In genomic region chr11:64715756-64716470, GRCh38 we compare ENCODE assay signal across 21 cellular contexts. TPM values are rescaled to one million over a fixed set of nuclear protein-coding genes. Genes with fewer than 3 reads are reported as not detected.
DNase-seq lines count a peak whose midpoint lies in the region; ATAC-seq and TF ChIP-seq lines count a peak whose summit lies in the region.
"Had no signal": no experiment of that assay in that cellular context is flagged by ENCODE, and none has a peak within 500 bp of the region (broad histone marks: within the 10 kb centered on the region; RNA-seq: fewer than 3 reads in every experiment).

No MANE protein-coding gene starts in this region.

- H3K27ac Mint-ChIP-seq in brain = peak overlapping the region in 4 of 5 experiments; percentile 85 to 97 (median 90)

- H3K14ac ChIP-seq in IMR-90 (replicated peaks; ENCODE audit: low read depth, low read length) (no peak overlapping the region), neuronal stem cell (ENCODE audit: low read length) (no peak overlapping the region)

- peaks cover 89% of the 10 kb centered on the region for H3K27me3 ChIP-seq in IMR-90 (ENCODE audit: control insufficient read depth, insufficient read depth, low read length)
- H3K27me3 ChIP-seq in neuronal stem cell (ENCODE audit: control insufficient read depth in 3 of 3, insufficient read depth in 3 of 3, low read depth in 1 of 3, low read length in 3 of 3) = peaks cover 19 to 50% (median 19%) of the 10 kb centered on the region in 3 experiments
- peaks cover 17% of the 10 kb centered on the region for H3K27me3 ChIP-seq in mesendoderm (ENCODE audit: insufficient read depth, low read length, poor library complexity)

- CTCF ChIA-PET in IMR-90 (lab: Yijun Ruan, JAX) = no interaction called here

- H3K27me3 Mint-ChIP-seq in brain = peaks cover 10% of the 10 kb centered on the region

- ATAC-seq in IMR-90 (ENCODE audit: low read depth) = no peak
- ATAC-seq: Panc1, T-cell had no signal

- no peak overlapping the region for H3K4me2 ChIP-seq in IMR-90 (ENCODE audit: low read depth, low read length)
- H3K4me2 ChIP-seq in neuronal stem cell (ENCODE audit: insufficient read depth, low read length, poor library complexity, severe bottlenecking) = no peak overlapping the region
- no peak overlapping the region for H3K4me2 ChIP-seq in mesendoderm (ENCODE audit: low read length)

- DNase-seq in COR-L47 (lab: John Stamatoyannopoulos, UW) (peak; percentile 28), IMR-90 (no peak), neuronal stem cell (ENCODE audit: low spot score) (no peak), mesendoderm (no peak), NCI-H345 treated with DMSO at 0.1 percent for 48 hours (lab: John Stamatoyannopoulos, UW; ENCODE audit: unreplicated experiment) (no peak), cerebellar cortex (ENCODE audit: low spot score) (no peak)
- DNase-seq: DND-41, HCEC 1CT, NCI-H1092, NCI-H1694, NCI-H2081 treated with DMSO at 0.1 percent for 48 hours, NCI-H2171 treated with DMSO at 0.1 percent for 48 hours, NCI-H446, NCI-H526, SJCRH30, T-cell had no signal

- H3K27ac ChIP-seq in IMR-90 (ENCODE audit: insufficient read depth, low read length) = no peak overlapping the region
- no peak overlapping the region for H3K27ac ChIP-seq in neuronal stem cell (replicated peaks; ENCODE audit: low read length)
- no peak overlapping the region for H3K27ac ChIP-seq in mesendoderm (ENCODE audit: low read depth, low read length)
- H3K27ac ChIP-seq: SJCRH30 had no signal

- peak overlapping the region in 4 of 5 experiments; percentile 58 to 80 (median 66) for H3K4me3 Mint-ChIP-seq in brain

- no peak overlapping the region for H2BK120ac ChIP-seq in IMR-90 (ENCODE audit: low read depth, low read length)
- H2BK120ac ChIP-seq in neuronal stem cell (ENCODE audit: low read depth, low read length) = no peak overlapping the region
- H2BK120ac ChIP-seq in mesendoderm (ENCODE audit: low read depth, low read length) = no peak overlapping the region

- TF ChIP-seq CTCF in IMR-90 (conservative IDR thresholded peaks at IDR 0.05; ENCODE audit: low read depth, low read length) (no peak), brain (conservative IDR thresholded peaks at IDR 0.05) (no peak)

- H3K9me3 ChIP-seq in IMR-90 (ENCODE audit: control insufficient read depth, insufficient read depth, low read length) = no peaks in the 10 kb centered on the region
- peaks cover 0 to 2% of the 10 kb centered on the region in 2 donors for H3K9me3 ChIP-seq in neuronal stem cell (replicated peaks in 1 of 2; ENCODE audit: control insufficient read depth in 2 of 2, insufficient read depth in 1 of 2, low read depth in 1 of 2, low read length in 2 of 2)
- H3K9me3 ChIP-seq: SJCRH30 had no signal

- H3K36me3 Mint-ChIP-seq in brain = no peaks in the 10 kb centered on the region
- H3K36me3 Mint-ChIP-seq: CD4-positive, alpha-beta memory T cell; T-cell had no signal

- in situ Hi-C loops in IMR-90 (cut with MboI; ENCODE audit: low sequenced_read_pairs) = no loop called here

- H2AFZ ChIP-seq in IMR-90 (replicated peaks; ENCODE audit: low read length, poor library complexity) = peak overlapping the region; percentile 43
- H2AFZ ChIP-seq in neuronal stem cell (ENCODE audit: low read length) = peak overlapping the region; percentile 31

- no peaks in the 10 kb centered on the region; the same call in 1 of the 2 replicates for H3K4me1 ChIP-seq in IMR-90 (ENCODE audit: control insufficient read depth, insufficient read depth, low read length)
- peaks cover 16 to 23% of the 10 kb centered on the region in 2 donors for H3K4me1 ChIP-seq in neuronal stem cell (ENCODE audit: control insufficient read depth in 2 of 2, insufficient read depth in 1 of 2, low read depth in 1 of 2, low read length in 2 of 2)
- peaks cover 2% of the 10 kb centered on the region for H3K4me1 ChIP-seq in mesendoderm (ENCODE audit: control insufficient read depth, low read depth, low read length)
- H3K4me1 ChIP-seq: SJCRH30 had no signal

- 0% methylated on average over 2 of the region's 13 CpGs; no CpG with 5 or more reads in 1 of the 2 experiments for WGBS in IMR-90 (ENCODE audit: extremely low coverage in 2 of 2, insufficient read length in 1 of 2), 2 experiments
- no CpG with 5 or more reads among the region's 13 CpGs for WGBS in neuronal stem cell (ENCODE audit: extremely low coverage in 2 of 2, insufficient read length in 2 of 2, insufficient replicate concordance in 1 of 2), 2 donors
- no CpG with 5 or more reads among the region's 13 CpGs for WGBS in mesendoderm (ENCODE audit: extremely low coverage, insufficient coverage, low lambda C conversion rate)

- H2AK5ac ChIP-seq in IMR-90 (ENCODE audit: low read depth, low read length) (no peak overlapping the region), neuronal stem cell (ENCODE audit: low read depth, low read length) (peak overlapping the region; percentile 38), mesendoderm (ENCODE audit: low read length) (no peak overlapping the region)

- H3K56ac ChIP-seq in IMR-90 (ENCODE audit: extremely low read depth, insufficient read depth, low read length) = no peak overlapping the region
- no peak overlapping the region for H3K56ac ChIP-seq in mesendoderm (ENCODE audit: low read length)

- no peak overlapping the region for H4K8ac ChIP-seq in IMR-90 (ENCODE audit: low read depth in 2 of 2, low read length in 2 of 2)
- no peak overlapping the region for H4K8ac ChIP-seq in neuronal stem cell (ENCODE audit: low read depth, low read length)
- H4K8ac ChIP-seq in mesendoderm (ENCODE audit: low read depth, low read length) = no peak overlapping the region

- no peaks in the 10 kb centered on the region for H3K9me1 ChIP-seq in IMR-90 (ENCODE audit: insufficient read depth, low read length)

- no peak overlapping the region for H2AK9ac ChIP-seq in IMR-90 (replicated peaks; ENCODE audit: low read depth, low read length, poor library complexity)

- H2BK15ac ChIP-seq in IMR-90 (ENCODE audit: low read depth, low read length) = no peak overlapping the region
- no peak overlapping the region for H2BK15ac ChIP-seq in neuronal stem cell (ENCODE audit: low read length)
- H2BK15ac ChIP-seq in mesendoderm (replicated peaks; ENCODE audit: low read depth) = no peak overlapping the region

- 0 out of 2 replicates have a peak, but pooled peaks cover 3% of the 10 kb centered on the region for H4K20me1 ChIP-seq in IMR-90 (ENCODE audit: insufficient read depth, low read length)

- no peaks in the 10 kb centered on the region for H3K79me2 ChIP-seq in mesendoderm (ENCODE audit: control insufficient read depth, insufficient read depth, low read length)

- H3K79me1 ChIP-seq in IMR-90 (ENCODE audit: low read depth in 1 of 2, low read length in 2 of 2) = no peaks in the 10 kb centered on the region
- H3K79me1 ChIP-seq in neuronal stem cell (ENCODE audit: low read depth, low read length) = no peaks in the 10 kb centered on the region
- no peaks in the 10 kb centered on the region for H3K79me1 ChIP-seq in mesendoderm (ENCODE audit: low read length)

- no peak overlapping the region for H2BK12ac ChIP-seq in neuronal stem cell (ENCODE audit: low read length)

- no peak for TF ChIP-seq RAD21 in IMR-90 (IDR thresholded peaks at IDR 0.05; ENCODE audit: low read length)

- intact Hi-C loops in IMR-90 (cut with micrococcal nuclease) = no loop called here

- no peak for TF ChIP-seq POLR2A in IMR-90 (IDR thresholded peaks at IDR 0.05; ENCODE audit: low read depth, low read length)

- peaks cover 0 to 2% (median 0%) of the 10 kb centered on the region in 5 experiments for H3K9me3 Mint-ChIP-seq in brain
- H3K9me3 Mint-ChIP-seq: CD4-positive, alpha-beta memory T cell; IgD-negative memory B cell; T-cell had no signal

- H3K4me1 Mint-ChIP-seq in brain = peaks cover 89% of the 10 kb centered on the region

- H2BK5ac ChIP-seq in IMR-90 (ENCODE audit: low read depth, low read length, poor library complexity, severe bottlenecking) (no peak overlapping the region), neuronal stem cell (ENCODE audit: low read length) (no peak overlapping the region), mesendoderm (ENCODE audit: low read length) (no peak overlapping the region)

- no peak overlapping the region for H3K9ac ChIP-seq in IMR-90 (ENCODE audit: low read depth, low read length)
- H3K9ac ChIP-seq in neuronal stem cell (ENCODE audit: low read depth, low read length, poor library complexity) = no peak overlapping the region
- H3K9ac ChIP-seq in mesendoderm (ENCODE audit: low read length) = no peak overlapping the region

- dilution Hi-C loops in IMR-90 (cut with HindIII; ENCODE audit: low sequenced_read_pairs, unreplicated experiment) = no loop called here

- H3K36me3 ChIP-seq in IMR-90 (ENCODE audit: control insufficient read depth, insufficient read depth, low read length) (no peaks in the 10 kb centered on the region), neuronal stem cell (replicated peaks in 1 of 2; ENCODE audit: control insufficient read depth in 2 of 2, insufficient read depth in 2 of 2, low read length in 2 of 2) (no peaks in the 10 kb centered on the region), mesendoderm (ENCODE audit: control insufficient read depth, insufficient read depth, low read length) (no peaks in the 10 kb centered on the region)
- H3K36me3 ChIP-seq: SJCRH30 had no signal

- no peak overlapping the region for H3K4me3 ChIP-seq in IMR-90 (ENCODE audit: insufficient read depth, low read depth, low read length)
- no peak overlapping the region for H3K4me3 ChIP-seq in neuronal stem cell (ENCODE audit: low read length in 2 of 2)
- no peak overlapping the region for H3K4me3 ChIP-seq in mesendoderm (ENCODE audit: low read length)
- H3K4me3 ChIP-seq: SJCRH30 had no signal

- POLR2A ChIA-PET in IMR-90 (lab: Charles Lee; ENCODE audit: unreplicated experiment) = no interaction called here

- no peak overlapping the region for H3K23ac ChIP-seq in IMR-90 (ENCODE audit: low read depth, low read length)
- no peak overlapping the region for H3K23ac ChIP-seq in neuronal stem cell (ENCODE audit: low read depth, low read length, poor library complexity)
- H3K23ac ChIP-seq in mesendoderm (ENCODE audit: low read length) = no peak overlapping the region

- H3K4ac ChIP-seq in IMR-90 (ENCODE audit: low read depth, low read length) (no peak overlapping the region), neuronal stem cell (ENCODE audit: low read length) (no peak overlapping the region), mesendoderm (ENCODE audit: low read depth, low read length) (no peak overlapping the region)

- no peak overlapping the region for H2BK20ac ChIP-seq in IMR-90 (ENCODE audit: low read depth, low read length)

- H4K91ac ChIP-seq in IMR-90 (ENCODE audit: insufficient read depth, low read depth, low read length) (no peak overlapping the region), neuronal stem cell (ENCODE audit: low read depth, low read length, poor library complexity) (no peak overlapping the region)

- H3K18ac ChIP-seq in IMR-90 (ENCODE audit: low read depth, low read length) (no peak overlapping the region), neuronal stem cell (ENCODE audit: low read length) (no peak overlapping the region), mesendoderm (ENCODE audit: low read length) (no peak overlapping the region)

- H4K5ac ChIP-seq in IMR-90 (ENCODE audit: low read depth, low read length) = no peak overlapping the region
- H4K5ac ChIP-seq in mesendoderm (ENCODE audit: low read length) = no peak overlapping the region

- BruUV-seq in IMR-90 (replicated peaks; lab: Mats Ljungman, UMichigan) = no TSS peak

RNA-seq across cellular contexts. Expression of gene NRXN2, which starts 7.1 kb away (rescaled TPM):
- total RNA-seq in IMR-90 (2012; rRNA removed) = 0.18 and 0.28 TPM in 2 replicates
- polyA plus RNA-seq in IMR-90 (2012; rRNA removed) = 0.13 and 0.22 TPM in 2 replicates
- polyA plus RNA-seq in IMR-90 (2012; cell fraction: cytosol; rRNA removed) = 0.17 and 0.21 TPM in 2 replicates
- 0.39 and 0.55 TPM in 2 replicates for polyA plus RNA-seq in IMR-90 (2012; cell fraction: nucleus; rRNA removed; ENCODE audit: low replicate concordance)
- 117 TPM for polyA plus RNA-seq in brain (ENCODE audit: insufficient read depth, low read depth, low replicate concordance)
- 33.3 TPM for polyA plus RNA-seq in neuronal stem cell (2013, experiment 1 of 2)
- polyA plus RNA-seq in neuronal stem cell (2013, experiment 2 of 2) = 33.6 TPM
- polyA plus RNA-seq in mesendoderm (2013, experiment 1 of 2) = 0.39 TPM
- polyA plus RNA-seq in mesendoderm (2013, experiment 2 of 2) = 0.74 TPM
- total RNA-seq: MCF 10A had no signal
- polyA plus RNA-seq: CD4-positive, alpha-beta memory T cell; IgD-negative memory B cell had no signal

RNA-seq across cellular contexts. Expression of gene RASGRP2, which starts 28.0 kb away (rescaled TPM):
- not detected in 2 replicates for total RNA-seq in IMR-90 (2012; rRNA removed)
- polyA plus RNA-seq in IMR-90 (2012; rRNA removed) = 0.82 and 1.2 TPM in 2 replicates
- 0.93 TPM in 1 of 2 replicates, not detected in the other for polyA plus RNA-seq in IMR-90 (2012; cell fraction: cytosol; rRNA removed)
- polyA plus RNA-seq in IMR-90 (2012; cell fraction: nucleus; rRNA removed; ENCODE audit: low replicate concordance) = 1.2 and 1.9 TPM in 2 replicates
- polyA plus RNA-seq in brain (ENCODE audit: insufficient read depth, low read depth, low replicate concordance) = 5.9 TPM
- polyA plus RNA-seq in neuronal stem cell (2013, experiment 1 of 2) = 1.3 TPM
- 1.4 TPM for polyA plus RNA-seq in neuronal stem cell (2013, experiment 2 of 2)
- 1.0 TPM for polyA plus RNA-seq in mesendoderm (2013, experiment 1 of 2)
- 1.3 TPM for polyA plus RNA-seq in mesendoderm (2013, experiment 2 of 2)
- total RNA-seq: MCF 10A had no signal

RNA-seq across cellular contexts. Expression of gene PYGM, which starts 43.9 kb away (rescaled TPM):
- total RNA-seq in IMR-90 (2012; rRNA removed) = under 0.01 and 0.18 TPM in 2 replicates
- polyA plus RNA-seq in IMR-90 (2012; rRNA removed) = 0.21 and 0.46 TPM in 2 replicates
- polyA plus RNA-seq in IMR-90 (2012; cell fraction: cytosol; rRNA removed) = 0.08 and 0.31 TPM in 2 replicates
- 0.58 and 0.64 TPM in 2 replicates for polyA plus RNA-seq in IMR-90 (2012; cell fraction: nucleus; rRNA removed; ENCODE audit: low replicate concordance)
- 13.4 TPM for polyA plus RNA-seq in brain (ENCODE audit: insufficient read depth, low read depth, low replicate concordance)
- 1.3 TPM for polyA plus RNA-seq in neuronal stem cell (2013, experiment 1 of 2)
- polyA plus RNA-seq in neuronal stem cell (2013, experiment 2 of 2) = 1.3 TPM
- polyA plus RNA-seq in mesendoderm (2013, experiment 1 of 2) = 0.62 TPM
- 0.69 TPM for polyA plus RNA-seq in mesendoderm (2013, experiment 2 of 2)

Comparison
In these comparisons a context has a peak if more than half of its experiments do, and no peak if none do; other contexts are left out.
1. RNA of gene NRXN2, which starts 7.1 kb away (polyA plus RNA-seq): 117 TPM in brain (single experiment); 0.13 to 0.55 TPM in IMR-90; every median in the first group is over 10 times any median in the second.